In genomic region chr5:149466457-149466972, GRCh38 we compare ENCODE assay signal across 1 cellular context.
A peak's percentile ranks its signal among the peaks of the same experiment; 100 is the strongest.
TF ChIP-seq lines count a peak whose summit lies in the region.

No MANE protein-coding gene starts in this region.

TF ChIP-seq in K562, 482 proteins besides CTCF, POLR2A, EP300 and RAD21 (continued from another document and continues in another):
- TF ChIP-seq NFYB (IDR thresholded peaks at IDR 0.05; ENCODE audit: extremely low read depth, insufficient read length) (no peak), MXI1 (IDR thresholded peaks at IDR 0.05; ENCODE audit: low read depth, low read length) (no peak), TFE3 (CRISPR knock-in tag; IDR thresholded peaks at IDR 0.05) (no peak), LEF1 (IDR thresholded peaks at IDR 0.05) (peak; percentile 78; the same call in 1 of the 2 replicates), NR2F6 (CRISPR knock-in tag; IDR thresholded peaks at IDR 0.05) (no peak), POLR2AphosphoS5 (IDR thresholded peaks at IDR 0.05; ENCODE audit: control insufficient read depth, insufficient read depth, low read depth, low read length) (no peak), ZBTB7A (IDR thresholded peaks at IDR 0.05; ENCODE audit: borderline replicate concordance, control insufficient read depth, low read depth, low read length) (peak; percentile 77; the same call in 1 of the 2 replicates), HDAC1 (IDR thresholded peaks at IDR 0.05) (peak in 1 of 2 experiments; percentile 87; a peak in 2 of 4 replicates), ZEB2 (IDR thresholded peaks at IDR 0.05) (peak; percentile 95), SOX6 (IDR thresholded peaks at IDR 0.05) (peak; percentile 75), GABPA (tag; conservative IDR thresholded peaks at IDR 0.05; ENCODE audit: low read depth) (0 out of 2 replicates have a peak, but pooled peaks have one; percentile 26), CC2D1A (IDR thresholded peaks at IDR 0.05) (no peak), FOXP1 (CRISPR knock-in tag; IDR thresholded peaks at IDR 0.05) (0 out of 2 replicates have a peak, but pooled peaks have one; percentile 29), NFRKB (IDR thresholded peaks at IDR 0.05; ENCODE audit: low read depth) (no peak), SMARCA5 (IDR thresholded peaks at IDR 0.05) (no peak), EHMT2 (IDR thresholded peaks at IDR 0.05) (peak; percentile 36; the same call in 1 of the 2 replicates), HCFC1 (IDR thresholded peaks at IDR 0.05; ENCODE audit: low read depth, low read length) (no peak), MED1 (CRISPR knock-in tag; IDR thresholded peaks at IDR 0.05; ENCODE audit: borderline replicate concordance) (no peak), ZNF384 (IDR thresholded peaks at IDR 0.05; ENCODE audit: low read depth, low read length) (no peak), ZNF124 (CRISPR knock-in tag; IDR thresholded peaks at IDR 0.05) (no peak), C11orf30 (IDR thresholded peaks at IDR 0.05; ENCODE audit: low read depth) (peak; percentile 88), ZNF79 (CRISPR knock-in tag; IDR thresholded peaks at IDR 0.05; ENCODE audit: low read depth) (no peak), TBP (optimal IDR thresholded peaks at IDR 0.05; ENCODE audit: low read depth, low read length) (no peak), SPI1 (IDR thresholded peaks at IDR 0.05; ENCODE audit: borderline replicate concordance, low read depth, low read length) (peak; percentile 55; the same call in 1 of the 2 replicates), HDAC2 (IDR thresholded peaks at IDR 0.05) (peak; percentile 87; the same call in 1 of the 2 replicates), ZC3H8 (IDR thresholded peaks at IDR 0.05) (no peak), NBN (IDR thresholded peaks at IDR 0.05; ENCODE audit: low read depth) (peak; percentile 65), L3MBTL2 (IDR thresholded peaks at IDR 0.05) (peak; percentile 38; the same call in 1 of the 2 replicates), ZNF778 (CRISPR knock-in tag; IDR thresholded peaks at IDR 0.05) (no peak), ARNT (IDR thresholded peaks at IDR 0.05) (0 out of 4 replicates have a peak, but pooled peaks of 1 of the 2 experiments have one; percentile 50), RAD51 (IDR thresholded peaks at IDR 0.05; ENCODE audit: borderline replicate concordance, low read depth) (peak; percentile 12; the same call in 1 of the 2 replicates), TAF9B (IDR thresholded peaks at IDR 0.05; ENCODE audit: partially characterized antibody) (peak; percentile 87), TCFL5 (CRISPR knock-in tag; conservative IDR thresholded peaks at IDR 0.05) (no peak), KDM4B (IDR thresholded peaks at IDR 0.05; ENCODE audit: borderline replicate concordance in 2 of 2, low read depth in 1 of 2) (no peak), NONO (IDR thresholded peaks at IDR 0.05; ENCODE audit: low read depth in 2 of 2, low read length in 1 of 2) (no peak), TAL1 (IDR thresholded peaks at IDR 0.05) (peak; percentile 35; the same call in 1 of the 2 replicates), HOXB6 (CRISPR knock-in tag; IDR thresholded peaks at IDR 0.05; ENCODE audit: borderline replicate concordance) (no peak), FOS (IDR thresholded peaks at IDR 0.05; ENCODE audit: extremely low read depth, insufficient read length) (peak; percentile 16), NCOR1 (IDR thresholded peaks at IDR 0.05) (peak; percentile 43; the same call in 1 of the 2 replicates), GATAD2A (IDR thresholded peaks at IDR 0.05) (0 out of 2 replicates have a peak, but pooled peaks have one; percentile 10), SNIP1 (IDR thresholded peaks at IDR 0.05; ENCODE audit: low read depth) (no peak), HOMEZ (CRISPR knock-in tag; IDR thresholded peaks at IDR 0.05) (no peak), CBFA2T3 (IDR thresholded peaks at IDR 0.05) (peak; percentile 76), SMARCA4 (IDR thresholded peaks at IDR 0.05) (peak; percentile 82), NRF1 (conservative IDR thresholded peaks at IDR 0.05 in 1 of 2, IDR thresholded peaks at IDR 0.05 in 1 of 2) (peak; percentile 78 to 82), HMGN3 (IDR thresholded peaks at IDR 0.05; ENCODE audit: borderline replicate concordance, extremely low read depth, insufficient read length, low read depth, low read length) (peak; percentile 43), LCOR (CRISPR knock-in tag; IDR thresholded peaks at IDR 0.05) (0 out of 2 replicates have a peak, but pooled peaks have one; percentile 18), SMARCC2 (IDR thresholded peaks at IDR 0.05; ENCODE audit: low read depth) (peak; percentile 71; the same call in 1 of the 2 replicates), SETDB1 (IDR thresholded peaks at IDR 0.05; ENCODE audit: low read length) (peak; percentile 40), MECOM (CRISPR knock-in tag; IDR thresholded peaks at IDR 0.05) (0 out of 2 replicates have a peak, but pooled peaks have one; percentile 49)
- TF ChIP-seq, protein P1, sequence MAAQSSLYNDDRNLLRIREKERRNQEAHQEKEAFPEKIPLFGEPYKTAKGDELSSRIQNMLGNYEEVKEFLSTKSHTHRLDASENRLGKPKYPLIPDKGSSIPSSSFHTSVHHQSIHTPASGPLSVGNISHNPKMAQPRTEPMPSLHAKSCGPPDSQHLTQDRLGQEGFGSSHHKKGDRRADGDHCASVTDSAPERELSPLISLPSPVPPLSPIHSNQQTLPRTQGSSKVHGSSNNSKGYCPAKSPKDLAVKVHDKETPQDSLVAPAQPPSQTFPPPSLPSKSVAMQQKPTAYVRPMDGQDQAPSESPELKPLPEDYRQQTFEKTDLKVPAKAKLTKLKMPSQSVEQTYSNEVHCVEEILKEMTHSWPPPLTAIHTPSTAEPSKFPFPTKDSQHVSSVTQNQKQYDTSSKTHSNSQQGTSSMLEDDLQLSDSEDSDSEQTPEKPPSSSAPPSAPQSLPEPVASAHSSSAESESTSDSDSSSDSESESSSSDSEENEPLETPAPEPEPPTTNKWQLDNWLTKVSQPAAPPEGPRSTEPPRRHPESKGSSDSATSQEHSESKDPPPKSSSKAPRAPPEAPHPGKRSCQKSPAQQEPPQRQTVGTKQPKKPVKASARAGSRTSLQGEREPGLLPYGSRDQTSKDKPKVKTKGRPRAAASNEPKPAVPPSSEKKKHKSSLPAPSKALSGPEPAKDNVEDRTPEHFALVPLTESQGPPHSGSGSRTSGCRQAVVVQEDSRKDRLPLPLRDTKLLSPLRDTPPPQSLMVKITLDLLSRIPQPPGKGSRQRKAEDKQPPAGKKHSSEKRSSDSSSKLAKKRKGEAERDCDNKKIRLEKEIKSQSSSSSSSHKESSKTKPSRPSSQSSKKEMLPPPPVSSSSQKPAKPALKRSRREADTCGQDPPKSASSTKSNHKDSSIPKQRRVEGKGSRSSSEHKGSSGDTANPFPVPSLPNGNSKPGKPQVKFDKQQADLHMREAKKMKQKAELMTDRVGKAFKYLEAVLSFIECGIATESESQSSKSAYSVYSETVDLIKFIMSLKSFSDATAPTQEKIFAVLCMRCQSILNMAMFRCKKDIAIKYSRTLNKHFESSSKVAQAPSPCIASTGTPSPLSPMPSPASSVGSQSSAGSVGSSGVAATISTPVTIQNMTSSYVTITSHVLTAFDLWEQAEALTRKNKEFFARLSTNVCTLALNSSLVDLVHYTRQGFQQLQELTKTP (IDR thresholded peaks at IDR 0.05; ENCODE audit: low read depth in 1 of 2, partially characterized antibody in 2 of 2) = peak in 1 of 2 experiments; percentile 52
- TF ChIP-seq, protein P2, sequence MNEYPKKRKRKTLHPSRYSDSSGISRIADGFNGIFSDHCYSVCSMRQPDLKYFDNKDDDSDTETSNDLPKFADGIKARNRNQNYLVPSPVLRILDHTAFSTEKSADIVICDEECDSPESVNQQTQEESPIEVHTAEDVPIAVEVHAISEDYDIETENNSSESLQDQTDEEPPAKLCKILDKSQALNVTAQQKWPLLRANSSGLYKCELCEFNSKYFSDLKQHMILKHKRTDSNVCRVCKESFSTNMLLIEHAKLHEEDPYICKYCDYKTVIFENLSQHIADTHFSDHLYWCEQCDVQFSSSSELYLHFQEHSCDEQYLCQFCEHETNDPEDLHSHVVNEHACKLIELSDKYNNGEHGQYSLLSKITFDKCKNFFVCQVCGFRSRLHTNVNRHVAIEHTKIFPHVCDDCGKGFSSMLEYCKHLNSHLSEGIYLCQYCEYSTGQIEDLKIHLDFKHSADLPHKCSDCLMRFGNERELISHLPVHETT (CRISPR knock-in tag; conservative IDR thresholded peaks at IDR 0.05 in 1 of 2, IDR thresholded peaks at IDR 0.05 in 1 of 2) = peak in 1 of 2 experiments; percentile 35; a peak in 1 of 4 replicates
- TF ChIP-seq, protein P3, sequence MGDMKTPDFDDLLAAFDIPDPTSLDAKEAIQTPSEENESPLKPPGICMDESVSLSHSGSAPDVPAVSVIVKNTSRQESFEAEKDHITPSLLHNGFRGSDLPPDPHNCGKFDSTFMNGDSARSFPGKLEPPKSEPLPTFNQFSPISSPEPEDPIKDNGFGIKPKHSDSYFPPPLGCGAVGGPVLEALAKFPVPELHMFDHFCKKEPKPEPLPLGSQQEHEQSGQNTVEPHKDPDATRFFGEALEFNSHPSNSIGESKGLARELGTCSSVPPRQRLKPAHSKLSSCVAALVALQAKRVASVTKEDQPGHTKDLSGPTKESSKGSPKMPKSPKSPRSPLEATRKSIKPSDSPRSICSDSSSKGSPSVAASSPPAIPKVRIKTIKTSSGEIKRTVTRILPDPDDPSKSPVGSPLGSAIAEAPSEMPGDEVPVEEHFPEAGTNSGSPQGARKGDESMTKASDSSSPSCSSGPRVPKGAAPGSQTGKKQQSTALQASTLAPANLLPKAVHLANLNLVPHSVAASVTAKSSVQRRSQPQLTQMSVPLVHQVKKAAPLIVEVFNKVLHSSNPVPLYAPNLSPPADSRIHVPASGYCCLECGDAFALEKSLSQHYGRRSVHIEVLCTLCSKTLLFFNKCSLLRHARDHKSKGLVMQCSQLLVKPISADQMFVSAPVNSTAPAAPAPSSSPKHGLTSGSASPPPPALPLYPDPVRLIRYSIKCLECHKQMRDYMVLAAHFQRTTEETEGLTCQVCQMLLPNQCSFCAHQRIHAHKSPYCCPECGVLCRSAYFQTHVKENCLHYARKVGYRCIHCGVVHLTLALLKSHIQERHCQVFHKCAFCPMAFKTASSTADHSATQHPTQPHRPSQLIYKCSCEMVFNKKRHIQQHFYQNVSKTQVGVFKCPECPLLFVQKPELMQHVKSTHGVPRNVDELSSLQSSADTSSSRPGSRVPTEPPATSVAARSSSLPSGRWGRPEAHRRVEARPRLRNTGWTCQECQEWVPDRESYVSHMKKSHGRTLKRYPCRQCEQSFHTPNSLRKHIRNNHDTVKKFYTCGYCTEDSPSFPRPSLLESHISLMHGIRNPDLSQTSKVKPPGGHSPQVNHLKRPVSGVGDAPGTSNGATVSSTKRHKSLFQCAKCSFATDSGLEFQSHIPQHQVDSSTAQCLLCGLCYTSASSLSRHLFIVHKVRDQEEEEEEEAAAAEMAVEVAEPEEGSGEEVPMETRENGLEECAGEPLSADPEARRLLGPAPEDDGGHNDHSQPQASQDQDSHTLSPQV (IDR thresholded peaks at IDR 0.05) = peak; percentile 56; the same call in 1 of the 2 replicates
- TF ChIP-seq, protein P4, sequence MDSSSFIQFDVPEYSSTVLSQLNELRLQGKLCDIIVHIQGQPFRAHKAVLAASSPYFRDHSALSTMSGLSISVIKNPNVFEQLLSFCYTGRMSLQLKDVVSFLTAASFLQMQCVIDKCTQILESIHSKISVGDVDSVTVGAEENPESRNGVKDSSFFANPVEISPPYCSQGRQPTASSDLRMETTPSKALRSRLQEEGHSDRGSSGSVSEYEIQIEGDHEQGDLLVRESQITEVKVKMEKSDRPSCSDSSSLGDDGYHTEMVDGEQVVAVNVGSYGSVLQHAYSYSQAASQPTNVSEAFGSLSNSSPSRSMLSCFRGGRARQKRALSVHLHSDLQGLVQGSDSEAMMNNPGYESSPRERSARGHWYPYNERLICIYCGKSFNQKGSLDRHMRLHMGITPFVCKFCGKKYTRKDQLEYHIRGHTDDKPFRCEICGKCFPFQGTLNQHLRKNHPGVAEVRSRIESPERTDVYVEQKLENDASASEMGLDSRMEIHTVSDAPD (CRISPR knock-in tag; IDR thresholded peaks at IDR 0.05) = no peak
- TF ChIP-seq, protein P5, sequence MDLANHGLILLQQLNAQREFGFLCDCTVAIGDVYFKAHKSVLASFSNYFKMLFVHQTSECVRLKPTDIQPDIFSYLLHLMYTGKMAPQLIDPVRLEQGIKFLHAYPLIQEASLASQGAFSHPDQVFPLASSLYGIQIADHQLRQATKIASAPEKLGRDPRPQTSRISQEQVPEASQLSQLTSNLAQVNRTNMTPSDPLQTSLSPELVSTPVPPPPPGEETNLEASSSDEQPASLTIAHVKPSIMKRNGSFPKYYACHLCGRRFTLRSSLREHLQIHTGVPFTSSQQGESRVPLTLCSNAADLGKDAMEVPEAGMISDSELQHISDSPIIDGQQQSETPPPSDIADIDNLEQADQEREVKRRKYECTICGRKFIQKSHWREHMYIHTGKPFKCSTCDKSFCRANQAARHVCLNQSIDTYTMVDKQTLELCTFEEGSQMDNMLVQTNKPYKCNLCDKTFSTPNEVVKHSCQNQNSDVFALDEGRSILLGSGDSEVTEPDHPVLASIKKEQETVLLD (IDR thresholded peaks at IDR 0.05) = 0 out of 2 replicates have a peak, but pooled peaks have one; percentile 31
